Comparison of ENCODE assay signal across 14 cellular contexts in genomic region chr10:95820363-95820762, GRCh38.
DNase-seq lines count a peak whose midpoint lies in the region; ATAC-seq and TF ChIP-seq lines count a peak whose summit lies in the region.
"Had no signal": no experiment of that assay in that cellular context is flagged by ENCODE, and none has a peak within 500 bp of the region (broad histone marks: within the 10 kb centered on the region; RNA-seq: fewer than 3 reads in every experiment).

No MANE protein-coding gene starts in this region.

- peaks cover 0 to 9% (median 0%) of the 10 kb centered on the region in 11 experiments; a peak in 1 of 22 replicates for H3K9me3 ChIP-seq in BLaER1 treated with 17β-estradiol and CSF1 and Interleukin-3, amounts not matched to agents 10 nM and 100 nM (replicated peaks in 1 of 11)
- H3K9me3 ChIP-seq in OCI-LY7 (ENCODE audit: low read length) (no peaks in the 10 kb centered on the region), tibial artery (no peaks in the 10 kb centered on the region)

- no peak overlapping the region for H3K4me3 ChIP-seq in BLaER1 treated with 17β-estradiol and CSF1 and Interleukin-3, amounts not matched to agents 10 nM and 100 nM
- H3K4me3 ChIP-seq in OCI-LY7 (ENCODE audit: low read depth, low read length, poor library complexity, severe bottlenecking) (no peak overlapping the region), tibial artery (no peak overlapping the region)

- CTCF ChIA-PET in OCI-LY7 (lab: Charles Lee; ENCODE audit: unreplicated experiment): no interaction called here

- peak; percentile 15 for DNase-seq in OCI-LY7 (ENCODE audit: low spot score)
- DNase-seq in COLO829 (ENCODE audit: low spot score): no peak
- no peak for DNase-seq in tibial artery
- DNase-seq: activated CD8-positive, alpha-beta memory T cell treated with anti-CD3 and anti-CD28 coated beads for 24 hours; DMS79 treated with DMSO at 0.1 percent for 48 hours; mesenchymal stem cell; T1000 had no signal

- ATAC-seq in GM18907 (IDR thresholded peaks at IDR 0.05; ENCODE audit: unreplicated experiment) (peak; percentile 36), HG02973 (IDR thresholded peaks at IDR 0.05; ENCODE audit: unreplicated experiment) (peak; percentile 42), HG03135 (IDR thresholded peaks at IDR 0.05; ENCODE audit: unreplicated experiment) (no peak), HG02571 (IDR thresholded peaks at IDR 0.05; ENCODE audit: unreplicated experiment) (no peak)
- ATAC-seq: activated naive CD4-positive, alpha-beta T cell treated with anti-CD3 and anti-CD28 coated beads, Interleukin-2, amount 50 U/mL, for 72 hours; esophagus mucosa had no signal

- no peak overlapping the region for H3K9ac ChIP-seq in BLaER1 treated with 17β-estradiol and CSF1 and Interleukin-3, amounts not matched to agents 10 nM and 100 nM

- H4K20me1 ChIP-seq in BLaER1 treated with 17β-estradiol and CSF1 and Interleukin-3, amounts not matched to agents 10 nM and 100 nM: no peaks in the 10 kb centered on the region
- no peaks in the 10 kb centered on the region for H4K20me1 ChIP-seq in OCI-LY7 (ENCODE audit: insufficient read depth, low read length)

- peak overlapping the region in 6 of 11 experiments; percentile 13 to 68 (median 59); a peak in 9 of 22 replicates for H3K4me2 ChIP-seq in BLaER1 treated with 17β-estradiol and CSF1 and Interleukin-3, amounts not matched to agents 10 nM and 100 nM
- H3K4me2 ChIP-seq in OCI-LY7 (ENCODE audit: low read length): peak overlapping the region; percentile 32; the same call in 1 of the 2 replicates

- intact Hi-C loops in OCI-LY7 (cut with micrococcal nuclease; ENCODE audit: unreplicated experiment) (no loop called here), tibial artery (cut with DNase I; ENCODE audit: low total_unique reads) (no loop called here)

- no peaks in the 10 kb centered on the region for H3K9me2 ChIP-seq in OCI-LY7 (ENCODE audit: insufficient read depth, low read length)

- no TSS peak for BruUV-seq in OCI-LY7 (replicated peaks; lab: Mats Ljungman, UMichigan)

- POLR2A ChIA-PET in OCI-LY7 (lab: Charles Lee): interaction anchor here (0.6 kb wide), 1 partner anchor 306 kb away, joined by 3 read pairs; no protein-coding TSS in a partner anchor

- peak overlapping the region in 2 of 11 experiments; percentile 38; a peak in 2 of 22 replicates for H3K27ac ChIP-seq in BLaER1 treated with 17β-estradiol and CSF1 and Interleukin-3, amounts not matched to agents 10 nM and 100 nM
- H3K27ac ChIP-seq in OCI-LY7 (ENCODE audit: low read depth, low read length, poor library complexity, severe bottlenecking) (no peak overlapping the region), tibial artery (no peak overlapping the region)

- TF ChIP-seq CTCF in OCI-LY7 (conservative IDR thresholded peaks at IDR 0.05; ENCODE audit: low read length): no peak
- TF ChIP-seq CTCF in tibial artery (IDR thresholded peaks at IDR 0.05): no peak

- no peaks in the 10 kb centered on the region for H3K27me3 ChIP-seq in BLaER1 treated with 17β-estradiol and CSF1 and Interleukin-3, amounts not matched to agents 10 nM and 100 nM
- H3K27me3 ChIP-seq in tibial artery: no peaks in the 10 kb centered on the region

- H3K36me3 ChIP-seq in BLaER1 treated with 17β-estradiol and CSF1 and Interleukin-3, amounts not matched to agents 10 nM and 100 nM: no peaks in the 10 kb centered on the region
- H3K36me3 ChIP-seq in OCI-LY7 (ENCODE audit: insufficient read depth, low read length) (no peaks in the 10 kb centered on the region), tibial artery (peaks cover 0 to 12% (median 7%) of the 10 kb centered on the region in 3 donors)

- H2AFZ ChIP-seq in OCI-LY7 (ENCODE audit: low read length): no peak overlapping the region

- no peaks in the 10 kb centered on the region for H3K79me2 ChIP-seq in OCI-LY7 (ENCODE audit: insufficient read depth, low read depth, low read length)

- H3K4me1 ChIP-seq in BLaER1 treated with 17β-estradiol and CSF1 and Interleukin-3, amounts not matched to agents 10 nM and 100 nM: peaks cover 0 to 42% (median 26%) of the 10 kb centered on the region in 10 experiments; a peak in 12 of 20 replicates
- peaks cover 12% of the 10 kb centered on the region for H3K4me1 ChIP-seq in OCI-LY7 (ENCODE audit: insufficient read depth, low read length, poor library complexity, severe bottlenecking)
- peaks cover 0 to 51% (median 6%) of the 10 kb centered on the region in 4 donors for H3K4me1 ChIP-seq in tibial artery

Comparison
In these comparisons a context has a peak if more than half of its experiments do, and no peak if none do; other contexts are left out.
1. ATAC-seq: peak in GM18907 (single experiment) and HG02973 (single experiment); none in HG03135 (single experiment) and HG02571 (single experiment).